16 cellular contexts compared by ENCODE assay signal in genomic region chr19:5789201-5789795, GRCh38. TPM values are rescaled to one million over a fixed set of nuclear protein-coding genes. Genes with fewer than 3 reads are reported as not detected.
DNase-seq lines count a peak whose midpoint lies in the region; ATAC-seq and TF ChIP-seq lines count a peak whose summit lies in the region.
"Had no signal": no experiment of that assay in that cellular context is flagged by ENCODE, and none has a peak within 500 bp of the region (broad histone marks: within the 10 kb centered on the region; RNA-seq: fewer than 3 reads in every experiment).

No MANE protein-coding gene starts in this region.

- H3K9ac ChIP-seq in GM23248 (no peak overlapping the region), mesenchymal stem cell (ENCODE audit: low read length) (peak overlapping the region; percentile 98)

- peak overlapping the region; percentile 94 for H3K4me2 ChIP-seq in GM23248 (ENCODE audit: unreplicated experiment)
- H3K4me2 ChIP-seq in mesenchymal stem cell (ENCODE audit: low read length, poor library complexity, severe bottlenecking) = no peak overlapping the region

- no peak overlapping the region for H4K8ac ChIP-seq in mesenchymal stem cell (ENCODE audit: low read length)

- H3K9me2 ChIP-seq in GM23248 (ENCODE audit: insufficient read depth) = no peaks in the 10 kb centered on the region

- no peak overlapping the region for H2BK5ac ChIP-seq in mesenchymal stem cell (ENCODE audit: low read depth, low read length, poor library complexity, severe bottlenecking)

- peak overlapping the region; percentile 54 for H3K4me3 Mint-ChIP-seq in CD4-positive, alpha-beta T cell
- peak overlapping the region; percentile 100 for H3K4me3 Mint-ChIP-seq in activated naive CD8-positive, alpha-beta T cell

- no peak overlapping the region for H2AK5ac ChIP-seq in mesenchymal stem cell (ENCODE audit: low read length, severe bottlenecking)

- peaks cover 45% of the 10 kb centered on the region for H3K36me3 Mint-ChIP-seq in CD4-positive, alpha-beta T cell (ENCODE audit: low read depth)
- peaks cover 6% of the 10 kb centered on the region for H3K36me3 Mint-ChIP-seq in activated naive CD8-positive, alpha-beta T cell

- no peaks in the 10 kb centered on the region for H3K27me3 Mint-ChIP-seq in CD4-positive, alpha-beta T cell
- H3K27me3 Mint-ChIP-seq in activated naive CD8-positive, alpha-beta T cell = no peaks in the 10 kb centered on the region

- H2AFZ ChIP-seq in GM23248 (no peak overlapping the region), mesenchymal stem cell (ENCODE audit: low read depth, low read length) (no peak overlapping the region)

- no peak overlapping the region for H2BK12ac ChIP-seq in mesenchymal stem cell (ENCODE audit: low read length in 2 of 2)

- no peak overlapping the region for H3K27ac ChIP-seq in CD4-positive, alpha-beta T cell (ENCODE audit: low read depth, low read length)
- H3K27ac ChIP-seq in GM23248 = no peak overlapping the region
- H3K27ac ChIP-seq in mesenchymal stem cell (ENCODE audit: low read length, poor library complexity, severe bottlenecking) = no peak overlapping the region

- no peak overlapping the region for H3K14ac ChIP-seq in mesenchymal stem cell (ENCODE audit: low read length in 2 of 2)

- H2BK15ac ChIP-seq in mesenchymal stem cell (ENCODE audit: low read depth, poor library complexity, severe bottlenecking) = no peak overlapping the region

- H3K79me1 ChIP-seq in mesenchymal stem cell (replicated peaks; ENCODE audit: low read length, poor library complexity, severe bottlenecking) = peaks cover 39% of the 10 kb centered on the region

- no peaks in the 10 kb centered on the region for H4K20me1 ChIP-seq in GM23248 (ENCODE audit: insufficient read depth)

- in situ Hi-C loops in GM23248 (cut with MboI) = no loop called here

- H3K79me2 ChIP-seq in GM23248 (ENCODE audit: insufficient read depth) = peaks cover 15% of the 10 kb centered on the region

- no peak for ATAC-seq in CD4-positive, alpha-beta T cell (ENCODE audit: poor library complexity)

- H3K4me1 Mint-ChIP-seq in CD4-positive, alpha-beta T cell (ENCODE audit: low read depth) = peaks cover 15% of the 10 kb centered on the region
- peaks cover 15% of the 10 kb centered on the region for H3K4me1 Mint-ChIP-seq in activated naive CD8-positive, alpha-beta T cell (ENCODE audit: low read depth)

- TF ChIP-seq CTCF in CD4-positive, alpha-beta T cell (IDR thresholded peaks at IDR 0.05) = no peak

- CTCF ChIA-PET in CD4-positive, alpha-beta T cell (lab: Charles Lee) = no interaction called here

- H3F3A ChIP-seq in GM23248 (ENCODE audit: insufficient read depth) = no peaks in the 10 kb centered on the region

- no peak overlapping the region for H3K4ac ChIP-seq in mesenchymal stem cell (ENCODE audit: low read depth in 1 of 2, low read length in 2 of 2)

- POLR2A ChIA-PET in CD4-positive, alpha-beta T cell (lab: Charles Lee) = interaction anchor here (2.8 to 3.6 kb wide), 4 partner anchors 15 to 167 kb away, joined by 15 to 23 read pairs (median 18); partner anchors contain the start of genes CATSPERD, LONP1, NDUFA11 and SAFB

- DNase-seq in CD4-positive, alpha-beta T cell = no peak
- DNase-seq in GM23248 (no peak), mesenchymal stem cell (no peak), SK-N-DZ (ENCODE audit: low spot score) (no peak), KG1 (lab: John Stamatoyannopoulos, UW) (no peak), NCI-H1694 (lab: John Stamatoyannopoulos, UW) (no peak)
- DNase-seq: activated CD8-positive, alpha-beta memory T cell treated with anti-CD3 and anti-CD28 coated beads for 24 hours; adrenal gland; NCI-H187 treated with DMSO at 0.1 percent for 48 hours; NCI-H526 treated with DMSO at 0.1 percent for 48 hours; RPMI8226; stimulated activated CD8-positive, alpha-beta memory T cell treated with anti-CD3 and anti-CD28 coated beads, Interleukin-4, amount 100 ng/mL, for 48 hours; trophoblast cell had no signal

- H3K4me1 ChIP-seq in GM23248 (ENCODE audit: insufficient read depth) = no peaks in the 10 kb centered on the region
- H3K4me1 ChIP-seq in mesenchymal stem cell (ENCODE audit: control insufficient read depth, insufficient read depth, low read depth, low read length) = peaks cover 9% of the 10 kb centered on the region

- H3K27ac Mint-ChIP-seq in CD4-positive, alpha-beta T cell = peak overlapping the region; percentile 97
- H3K27ac Mint-ChIP-seq in activated naive CD8-positive, alpha-beta T cell = no peak overlapping the region

- H2BK120ac ChIP-seq in mesenchymal stem cell (ENCODE audit: low read depth, low read length) = no peak overlapping the region

- no peak overlapping the region for H4K91ac ChIP-seq in mesenchymal stem cell (ENCODE audit: low read length)

- no peaks in the 10 kb centered on the region for H3K9me3 Mint-ChIP-seq in CD4-positive, alpha-beta T cell
- H3K9me3 Mint-ChIP-seq in activated naive CD8-positive, alpha-beta T cell (ENCODE audit: low read depth) = no peaks in the 10 kb centered on the region

- H3K36me3 ChIP-seq in GM23248 (ENCODE audit: low read depth) (peaks cover 6% of the 10 kb centered on the region; the same call in 1 of the 2 replicates), mesenchymal stem cell (ENCODE audit: control insufficient read depth in 1 of 2, insufficient read depth in 2 of 2, low read depth in 1 of 2, low read length in 2 of 2) (peaks cover 54 to 58% of the 10 kb centered on the region in 2 experiments)

- WGBS in GM23248 (ENCODE audit: low coverage in 1 of 2, low lambda C conversion rate in 2 of 2, missing lambda C conversion rate in 2 of 2), 2 experiments = 92 to 94% methylated on average over 45 to 51 of the region's 51 CpGs
- WGBS in mesenchymal stem cell = 96% methylated on average over 51 of the region's 51 CpGs

- no peaks in the 10 kb centered on the region for H3K27me3 ChIP-seq in CD4-positive, alpha-beta T cell (ENCODE audit: control insufficient read depth, insufficient read depth, low read length)
- no peaks in the 10 kb centered on the region for H3K27me3 ChIP-seq in GM23248 (replicated peaks; ENCODE audit: insufficient read depth)
- no peaks in the 10 kb centered on the region for H3K27me3 ChIP-seq in mesenchymal stem cell (ENCODE audit: control insufficient read depth in 1 of 2, insufficient read depth in 1 of 2, low read length in 2 of 2)
- H3K27me3 ChIP-seq: adrenal gland had no signal

- H3K9me3 ChIP-seq in CD4-positive, alpha-beta T cell (ENCODE audit: control insufficient read depth, low read length) = no peaks in the 10 kb centered on the region
- H3K9me3 ChIP-seq in GM23248 (ENCODE audit: low read depth) = no peaks in the 10 kb centered on the region
- no peaks in the 10 kb centered on the region for H3K9me3 ChIP-seq in mesenchymal stem cell (ENCODE audit: control insufficient read depth, low read length)
- H3K9me3 ChIP-seq: adrenal gland had no signal

- no peak overlapping the region for H3K18ac ChIP-seq in mesenchymal stem cell (ENCODE audit: low read depth in 1 of 2, low read length in 2 of 2)

- intact Hi-C loops in CD4-positive, alpha-beta T cell (cut with DNase I, micrococcal nuclease) = no loop called here

- no peak overlapping the region for H3K4me3 ChIP-seq in GM23248
- H3K4me3 ChIP-seq in mesenchymal stem cell (ENCODE audit: insufficient read depth in 1 of 2, low read depth in 1 of 2, low read length in 2 of 2) = no peak overlapping the region

- no peak overlapping the region for H3K23ac ChIP-seq in mesenchymal stem cell (ENCODE audit: low read length in 2 of 2)

RNA-seq across cellular contexts. Expression of gene DUS3L, which starts 1.7 kb away (rescaled TPM):
- 100 to 1,000 TPM; 150 to 170 TPM for total RNA-seq in CD4-positive, alpha-beta T cell
- total RNA-seq in GM23248 (2014; rRNA removed; shearing (Covaris generic)) = 18.6 and 18.8 TPM in 2 replicates
- polyA plus RNA-seq in GM23248 (2016; fragmentation: Nextera tagmentation; extraction: Ambion mirVana) = 15.6 and 17.1 TPM in 2 replicates
- polyA plus RNA-seq in mesenchymal stem cell (2013, experiment 1 of 2) = 14.3 TPM
- 12.7 TPM for polyA plus RNA-seq in mesenchymal stem cell (2013, experiment 2 of 2)
- 36.9 and 37.9 TPM in 2 replicates for polyA plus RNA-seq in SK-N-DZ (2014; cell fraction: cytosol; rRNA removed)
- 121 and 189 TPM in 2 replicates for polyA plus RNA-seq in SK-N-DZ (2014; cell fraction: nucleus; rRNA removed)

RNA-seq across cellular contexts. Expression of gene PRR22, which starts 4.8 kb away (rescaled TPM):
- 1 to 10 TPM; 3.1 to 4.9 TPM for total RNA-seq in CD4-positive, alpha-beta T cell
- 0.25 TPM in 1 of 2 replicates, not detected in the other for total RNA-seq in GM23248 (2014; rRNA removed; shearing (Covaris generic))
- 0.14 and 0.19 TPM in 2 replicates for polyA plus RNA-seq in GM23248 (2016; fragmentation: Nextera tagmentation; extraction: Ambion mirVana)
- 1.4 TPM for polyA plus RNA-seq in mesenchymal stem cell (2013, experiment 1 of 2)
- polyA plus RNA-seq in mesenchymal stem cell (2013, experiment 2 of 2) = 1.5 TPM
- 0.68 and 1.7 TPM in 2 replicates for polyA plus RNA-seq in SK-N-DZ (2014; cell fraction: cytosol; rRNA removed)
- 14.1 and 19.8 TPM in 2 replicates for polyA plus RNA-seq in SK-N-DZ (2014; cell fraction: nucleus; rRNA removed)

RNA-seq across cellular contexts. Expression of gene NRTN, which starts 15.6 kb away (rescaled TPM):
- 1 to 10 TPM; 1.5 to 1.6 TPM for total RNA-seq in CD4-positive, alpha-beta T cell
- total RNA-seq in GM23248 (2014; rRNA removed; shearing (Covaris generic)) = not detected in 2 replicates
- not detected in 2 replicates for polyA plus RNA-seq in GM23248 (2016; fragmentation: Nextera tagmentation; extraction: Ambion mirVana)
- 2.1 TPM for polyA plus RNA-seq in mesenchymal stem cell (2013, experiment 1 of 2)
- polyA plus RNA-seq in mesenchymal stem cell (2013, experiment 2 of 2) = 2.2 TPM
- 1.0 and 1.3 TPM in 2 replicates for polyA plus RNA-seq in SK-N-DZ (2014; cell fraction: cytosol; rRNA removed)
- 0.75 TPM in 1 of 2 replicates, not detected in the other for polyA plus RNA-seq in SK-N-DZ (2014; cell fraction: nucleus; rRNA removed)
- total RNA-seq: cerebellum had no signal

RNA-seq across cellular contexts. Expression of gene FUT6, which starts 50.2 kb away (rescaled TPM):
- total RNA-seq in CD4-positive, alpha-beta T cell = under 1 TPM in 1 of 2 experiments, not detected in 1; 0.17 TPM
- not detected in 2 replicates for total RNA-seq in GM23248 (2014; rRNA removed; shearing (Covaris generic))
- not detected in 2 replicates for polyA plus RNA-seq in GM23248 (2016; fragmentation: Nextera tagmentation; extraction: Ambion mirVana)
- not detected for polyA plus RNA-seq in mesenchymal stem cell (2013, experiment 1 of 2)
- polyA plus RNA-seq in mesenchymal stem cell (2013, experiment 2 of 2) = not detected
- polyA plus RNA-seq in SK-N-DZ (2014; cell fraction: cytosol; rRNA removed) = 1.1 TPM in 1 of 2 replicates, not detected in the other
- polyA plus RNA-seq in SK-N-DZ (2014; cell fraction: nucleus; rRNA removed) = not detected in 2 replicates
- total RNA-seq: adrenal gland, cerebellum, M059J had no signal
